ENCODE assay signal across 17 cellular contexts in the genomic region with DNA sequence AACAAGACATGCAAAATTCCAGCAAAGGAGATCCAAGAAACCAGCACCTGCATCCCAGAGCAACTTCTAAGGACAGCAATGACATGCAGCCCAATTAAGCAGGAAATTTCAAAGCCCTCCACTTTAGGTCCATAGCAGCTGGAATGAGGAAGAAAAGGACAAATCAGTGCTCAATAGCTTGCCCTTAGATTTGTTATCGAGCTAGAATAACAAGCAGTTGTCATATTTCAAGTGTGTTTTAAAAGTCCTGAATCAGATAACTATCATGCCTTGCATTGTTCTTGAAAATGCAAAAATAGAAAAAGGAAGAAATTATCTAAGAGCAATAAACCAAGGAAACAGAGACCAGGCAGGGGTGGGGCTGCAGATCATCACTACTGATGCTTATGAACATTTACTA. TPM values are rescaled to one million over a fixed set of nuclear protein-coding genes. Genes with fewer than 3 reads are reported as not detected.
DNase-seq lines count a peak whose midpoint lies in the region; ATAC-seq and TF ChIP-seq lines count a peak whose summit lies in the region.
"Had no signal": no experiment of that assay in that cellular context is flagged by ENCODE, and none has a peak within 500 bp of the region (broad histone marks: within the 10 kb centered on the region; RNA-seq: fewer than 3 reads in every experiment).

No MANE protein-coding gene starts in this region.

- no peaks in the 10 kb centered on the region for H3K9me3 Mint-ChIP-seq in T-cell

- CTCF ChIA-PET in T-cell (lab: Charles Lee): interaction anchor here (0.5 to 0.9 kb wide), 4 partner anchors 16 to 556 kb away, joined by 3 to 4 read pairs (median 4); no protein-coding TSS in a partner anchor

- DNase-seq in right cardiac atrium (no peak), left cardiac atrium (no peak), left colon (no peak), upper lobe of left lung (no peak), T-cell (no peak), NCI-H2081 treated with DMSO at 0.1 percent for 48 hours (lab: John Stamatoyannopoulos, UW) (no peak)
- no peak for DNase-seq in stimulated activated CD4-positive, alpha-beta T cell treated with anti-CD3 and anti-CD28 coated beads, Interleukin-15, amount 100 ng/mL, for 24 hours
- DNase-seq: C1 segment of cervical spinal cord, COR-L47, EL, NCI-H1105 treated with DMSO at 0.1 percent for 48 hours, NCI-H1694 treated with DMSO at 0.1 percent for 48 hours, NCI-H2171, NCI-H446, NCI-H69 had no signal

- no peaks in the 10 kb centered on the region for H3K36me3 ChIP-seq in upper lobe of left lung

- H3K4me1 ChIP-seq in right cardiac atrium (ENCODE audit: control insufficient read depth, insufficient read depth, low read length): no peaks in the 10 kb centered on the region
- peaks cover 27 to 47% (median 30%) of the 10 kb centered on the region in 4 donors for H3K4me1 ChIP-seq in upper lobe of left lung

- peak overlapping the region; percentile 7 for H3K27ac ChIP-seq in right cardiac atrium (ENCODE audit: low read length)
- peak overlapping the region; percentile 93 for H3K27ac ChIP-seq in VCaP
- peak overlapping the region in 3 of 4 donors; percentile 11 to 79 (median 21) for H3K27ac ChIP-seq in upper lobe of left lung
- H3K27ac ChIP-seq: SK-N-MC had no signal

- WGBS in right cardiac atrium: 69% methylated on average over 1 of the region's 1 CpG
- 44 to 50% methylated on average over 1 of the region's 1 CpG for WGBS in upper lobe of left lung, 2 donors

- no peaks in the 10 kb centered on the region for H3K9me3 ChIP-seq in right cardiac atrium (ENCODE audit: control insufficient read depth, low read length)
- no peaks in the 10 kb centered on the region for H3K9me3 ChIP-seq in upper lobe of left lung

- intact Hi-C loops in right cardiac atrium (cut with DNase I) (no loop called here), left cardiac atrium (cut with DNase I) (no loop called here), left colon (cut with DNase I, micrococcal nuclease) (no loop called here)

- H3K4me1 Mint-ChIP-seq in T-cell: peaks cover 8 to 17% (median 12%) of the 10 kb centered on the region in 3 donors

- TF ChIP-seq EP300 in upper lobe of left lung (IDR thresholded peaks at IDR 0.05): no peak

- no peak for TF ChIP-seq CTCF in VCaP (conservative IDR thresholded peaks at IDR 0.05)
- TF ChIP-seq CTCF in upper lobe of left lung (IDR thresholded peaks at IDR 0.05): no peak

- no peak overlapping the region for H3K4me3 Mint-ChIP-seq in T-cell

- H3K36me3 Mint-ChIP-seq in T-cell: peaks cover 7% of the 10 kb centered on the region

- ATAC-seq in right cardiac atrium (peak in 1 of 2 donors; percentile 65), left cardiac atrium (no peak), left colon (peak; percentile 38), upper lobe of left lung (ENCODE audit: low FRiP score in 2 of 2) (no peak), T-cell (replicated peaks in 1 of 4) (no peak)

- TF ChIP-seq POLR2A in upper lobe of left lung (IDR thresholded peaks at IDR 0.05): no peak

- H3K27me3 Mint-ChIP-seq in T-cell: no peaks in the 10 kb centered on the region

- H3K4me3 ChIP-seq in right cardiac atrium (ENCODE audit: low read length) (no peak overlapping the region), upper lobe of left lung (no peak overlapping the region)
- H3K4me3 ChIP-seq: SK-N-MC had no signal

- no peaks in the 10 kb centered on the region for H3K27me3 ChIP-seq in right cardiac atrium (ENCODE audit: control insufficient read depth, insufficient read depth)
- no peaks in the 10 kb centered on the region for H3K27me3 ChIP-seq in upper lobe of left lung

- POLR2A ChIA-PET in T-cell (lab: Charles Lee): no interaction called here

- no peak overlapping the region for H3K27ac Mint-ChIP-seq in T-cell

RNA-seq across cellular contexts. Expression of a gene that starts 44.0 kb away (rescaled TPM):
- total RNA-seq in right cardiac atrium (10 to 100 TPM; 22.2 to 29.3 (median 25.4) TPM), left cardiac atrium (10 to 100 TPM; 20.6 to 29.5 TPM), left colon (100 to 1,000 TPM; 146 to 153 TPM), upper lobe of left lung (10 to 100 TPM; 32.5 to 73.9 (median 48.3) TPM), T-cell (100 to 1,000 TPM; 115 to 127 (median 124) TPM)
- polyA plus RNA-seq in right cardiac atrium: 10.6 TPM

Comparison
In these comparisons a context has a peak if more than half of its experiments do, and no peak if none do; other contexts are left out.
1. H3K27ac ChIP-seq: peak in every context shown above with its lines; median percentile 93 in VCaP; 21 in upper lobe of left lung; 7 in right cardiac atrium.